Comparison of ENCODE assay signal across 11 cellular contexts in the genomic region with DNA sequence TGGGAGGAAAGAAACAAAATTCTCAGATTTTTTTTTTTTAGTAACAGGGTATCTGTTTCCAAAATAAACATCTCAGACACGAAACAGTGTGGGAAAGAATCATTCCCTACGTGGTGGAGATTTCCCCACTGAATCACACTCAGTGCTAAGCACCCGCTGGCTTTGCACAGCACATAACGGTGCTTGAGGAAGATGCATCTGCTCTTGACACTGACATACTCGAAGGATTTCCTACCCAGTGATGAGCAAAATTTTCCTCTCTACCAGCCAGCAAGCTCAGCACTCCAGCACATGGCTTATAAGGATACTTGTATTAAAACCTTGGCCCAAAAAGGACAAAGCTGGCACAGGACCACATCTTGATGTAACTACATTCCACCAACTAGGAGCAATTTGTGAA. TPM values are rescaled to one million over a fixed set of nuclear protein-coding genes. Genes with fewer than 3 reads are reported as not detected.
DNase-seq lines count a peak whose midpoint lies in the region; ATAC-seq lines count a peak whose summit lies in the region.
"Had no signal": no experiment of that assay in that cellular context is flagged by ENCODE, and none has a peak within 500 bp of the region (broad histone marks: within the 10 kb centered on the region; RNA-seq: fewer than 3 reads in every experiment).

No MANE protein-coding gene starts in this region.

- DNase-seq in AG20443 (ENCODE audit: low spot score) (peak; percentile 93), NCI-H226 (peak; percentile 15), fibroblast of the conjunctiva (ENCODE audit: low read depth) (peak; percentile 97), pulmonary artery endothelial cell (ENCODE audit: low read depth, low spot score) (peak; percentile 45), DMS53 (lab: John Stamatoyannopoulos, UW) (no peak)
- DNase-seq in activated effector memory CD4-positive, alpha-beta T cell treated with anti-CD3 and anti-CD28 coated beads, Interleukin-2, amount 50 U/mL, for 16 hours: no peak
- DNase-seq: caudate nucleus, Kasumi-1 had no signal

- ATAC-seq in GM21723 (IDR thresholded peaks at IDR 0.05; ENCODE audit: unreplicated experiment): no peak
- ATAC-seq in HG02623 (IDR thresholded peaks at IDR 0.05; ENCODE audit: unreplicated experiment): no peak
- ATAC-seq: WTC11 had no signal

RNA-seq across cellular contexts. Expression of a gene that starts 59.1 kb away (rescaled TPM):
- total RNA-seq in pulmonary artery endothelial cell: 28.0 and 45.4 TPM in 2 replicates

Comparison
In these comparisons a context has a peak if more than half of its experiments do, and no peak if none do; other contexts are left out.
1. DNase-seq: peak in AG20443 (single experiment), NCI-H226 (single experiment), fibroblast of the conjunctiva (single experiment) and pulmonary artery endothelial cell (single experiment); none in DMS53 (single experiment) and activated effector memory CD4-positive, alpha-beta T cell treated with anti-CD3 and anti-CD28 coated beads, Interleukin-2, amount 50 U/mL, for 16 hours (single experiment).